In the genomic region with DNA sequence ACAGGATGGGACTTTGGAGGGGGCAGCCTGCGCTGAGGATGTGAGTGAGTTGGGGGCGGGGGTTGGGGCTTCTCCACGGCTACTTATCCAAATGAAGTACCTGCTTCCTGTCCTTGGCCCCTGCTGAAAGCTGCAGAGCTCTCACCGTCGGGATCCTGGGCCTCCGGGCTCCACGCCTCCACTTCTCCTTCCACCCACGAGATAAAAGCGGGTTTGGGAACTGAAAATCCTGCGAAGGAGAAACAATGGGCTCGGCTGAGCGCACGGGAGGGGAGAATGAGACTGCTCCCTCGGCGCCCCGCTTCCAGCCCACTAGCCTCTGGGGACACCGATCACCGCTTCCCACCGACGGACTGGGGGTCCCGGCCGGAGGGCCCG, we compare ENCODE assay signal across 9 cellular contexts. TPM values are rescaled to one million over a fixed set of nuclear protein-coding genes. Genes with fewer than 3 reads are reported as not detected.
DNase-seq lines count a peak whose midpoint lies in the region; ATAC-seq and TF ChIP-seq lines count a peak whose summit lies in the region.
"Had no signal": no experiment of that assay in that cellular context is flagged by ENCODE, and none has a peak within 500 bp of the region (broad histone marks: within the 10 kb centered on the region; RNA-seq: fewer than 3 reads in every experiment).

No MANE protein-coding gene starts in this region.

- ATAC-seq in GM18873 (IDR thresholded peaks at IDR 0.05; ENCODE audit: low FRiP score, unreplicated experiment) (peak; percentile 21), HG03457 (IDR thresholded peaks at IDR 0.05; ENCODE audit: unreplicated experiment) (peak; percentile 18)

- H3K4me3 Mint-ChIP-seq in activated CD4-positive, alpha-beta memory T cell treated with anti-CD3 and anti-CD28 coated beads, Interleukin-2, amount 10 ng/mL, durations not matched to agents 7 days and 5 days: peak overlapping the region; percentile 77

- 3% methylated on average over 21 of the region's 23 CpGs for WGBS in hepatocyte (ENCODE audit: low lambda C conversion rate, missing lambda C conversion rate)
- WGBS in spleen, 5 donors: 2 to 6% (median 3%) methylated on average over 10 to 23 of the region's 23 CpGs

- no peaks in the 10 kb centered on the region for H3K27me3 Mint-ChIP-seq in activated CD4-positive, alpha-beta memory T cell treated with anti-CD3 and anti-CD28 coated beads, Interleukin-2, amount 10 ng/mL, durations not matched to agents 7 days and 5 days

- DNase-seq in BE2C (no peak), hepatocyte (ENCODE audit: low spot score) (peak; percentile 21), spleen (no peak), NCI-H446 (lab: John Stamatoyannopoulos, UW) (no peak)
- DNase-seq in activated CD4-positive, alpha-beta memory T cell treated with anti-CD3 and anti-CD28 coated beads, Interleukin-2, amount 10 ng/mL, durations not matched to agents 7 days and 5 days: peak; percentile 22
- DNase-seq in effector CD8-positive, alpha-beta T cell (lab: John Stamatoyannopoulos, UW): no peak

- no peaks in the 10 kb centered on the region for H3K9me3 ChIP-seq in BE2C
- no peaks in the 10 kb centered on the region for H3K9me3 ChIP-seq in hepatocyte (ENCODE audit: low read depth)
- H3K9me3 ChIP-seq in spleen: no peaks in the 10 kb centered on the region

- intact Hi-C loops in spleen (cut with DNase I; ENCODE audit: low total_unique reads): no loop called here

- H3K4me1 ChIP-seq in BE2C (no peaks in the 10 kb centered on the region), hepatocyte (ENCODE audit: insufficient read depth) (peaks cover 7% of the 10 kb centered on the region), spleen (peaks cover 10 to 68% (median 37%) of the 10 kb centered on the region in 6 donors)

- H3K36me3 Mint-ChIP-seq in activated CD4-positive, alpha-beta memory T cell treated with anti-CD3 and anti-CD28 coated beads, Interleukin-2, amount 10 ng/mL, durations not matched to agents 7 days and 5 days (ENCODE audit: low read depth): peaks cover 41% of the 10 kb centered on the region

- H3K9me2 ChIP-seq in hepatocyte (replicated peaks; ENCODE audit: insufficient read depth): no peaks in the 10 kb centered on the region

- TF ChIP-seq CTCF in BE2C (IDR thresholded peaks at IDR 0.05; ENCODE audit: low read depth, low read length) (no peak), hepatocyte (IDR thresholded peaks at IDR 0.05; ENCODE audit: poor library complexity) (no peak), spleen (IDR thresholded peaks at IDR 0.05 in 8 of 11, conservative IDR thresholded peaks at IDR 0.05 in 3 of 11) (no peak)

- peaks cover 44% of the 10 kb centered on the region for H3K79me2 ChIP-seq in hepatocyte

- POLR2A ChIA-PET in activated CD4-positive, alpha-beta memory T cell treated with anti-CD3 and anti-CD28 coated beads, Interleukin-2, amount 10 ng/mL, durations not matched to agents 7 days and 5 days (lab: Charles Lee): interaction anchor here (0.7 to 5.8 kb wide), 15 partner anchors 13 to 202 kb away, joined by 3 to 88 read pairs (median 9); a partner anchor contains a TSS

- CTCF ChIA-PET in activated CD4-positive, alpha-beta memory T cell treated with anti-CD3 and anti-CD28 coated beads, Interleukin-2, amount 10 ng/mL, durations not matched to agents 7 days and 5 days (lab: Charles Lee): interaction anchor here (0.7 to 3.5 kb wide), 10 partner anchors 13 to 167 kb away, joined by 3 to 19 read pairs (median 7); a partner anchor contains a TSS

- peaks cover 36% of the 10 kb centered on the region for H3K4me1 Mint-ChIP-seq in activated CD4-positive, alpha-beta memory T cell treated with anti-CD3 and anti-CD28 coated beads, Interleukin-2, amount 10 ng/mL, durations not matched to agents 7 days and 5 days

- H3K27ac ChIP-seq in hepatocyte (peak overlapping the region; percentile 88), spleen (peak overlapping the region; percentile 85 to 93 (median 87))
- H3K27ac ChIP-seq: KMS-11 had no signal

- no peaks in the 10 kb centered on the region for H4K20me1 ChIP-seq in hepatocyte (ENCODE audit: insufficient read depth, poor library complexity, severe bottlenecking)

- H3K36me3 ChIP-seq in BE2C (peaks cover 41% of the 10 kb centered on the region), hepatocyte (replicated peaks; ENCODE audit: insufficient read depth, low read depth) (no peaks in the 10 kb centered on the region), spleen (peaks cover 0 to 40% (median 24%) of the 10 kb centered on the region in 6 donors)

- no peaks in the 10 kb centered on the region for H3K27me3 ChIP-seq in BE2C
- no peaks in the 10 kb centered on the region for H3K27me3 ChIP-seq in hepatocyte
- no peaks in the 10 kb centered on the region for H3K27me3 ChIP-seq in spleen (replicated peaks in 1 of 7)

- peak overlapping the region; percentile 88 for H3K4me2 ChIP-seq in hepatocyte
- H3K4me2 ChIP-seq: KMS-11 had no signal

- H3K27ac Mint-ChIP-seq in activated CD4-positive, alpha-beta memory T cell treated with anti-CD3 and anti-CD28 coated beads, Interleukin-2, amount 10 ng/mL, durations not matched to agents 7 days and 5 days: peak overlapping the region; percentile 61

- no peaks in the 10 kb centered on the region for H3K9me3 Mint-ChIP-seq in activated CD4-positive, alpha-beta memory T cell treated with anti-CD3 and anti-CD28 coated beads, Interleukin-2, amount 10 ng/mL, durations not matched to agents 7 days and 5 days

- peak overlapping the region; percentile 63 for H2AFZ ChIP-seq in hepatocyte

- H3K4me3 ChIP-seq in BE2C (ENCODE audit: low read depth, low read length): peak overlapping the region; percentile 95
- peak overlapping the region; percentile 50 for H3K4me3 ChIP-seq in hepatocyte
- H3K4me3 ChIP-seq in spleen: peak overlapping the region; percentile 64 to 82 (median 74)

- TF ChIP-seq POLR2A in spleen (IDR thresholded peaks at IDR 0.05): no peak

RNA-seq across cellular contexts. Expression of a gene that starts 0.5 kb away (rescaled TPM):
- 33.5 TPM for polyA plus RNA-seq in BE2C (2012; ENCODE audit: insufficient read depth, insufficient read length, low read depth)
- 10 to 100 TPM; 12.9 to 13.3 TPM for total RNA-seq in activated CD4-positive, alpha-beta memory T cell treated with anti-CD3 and anti-CD28 coated beads, Interleukin-2, amount 10 ng/mL, durations not matched to agents 7 days and 5 days
- total RNA-seq in hepatocyte (10.8 and 11.7 TPM in 2 replicates), spleen (10 to 100 TPM; 16.5 to 22.1 (median 18.6) TPM)
- polyA plus RNA-seq in hepatocyte (7.3 and 10.0 TPM in 2 replicates), spleen (1 to 10 TPM; 3.1 to 7.1 (median 3.5) TPM)

RNA-seq across cellular contexts. Expression of a gene that starts 13.5 kb away (rescaled TPM):
- polyA plus RNA-seq in BE2C (2012; ENCODE audit: insufficient read depth, insufficient read length, low read depth): 19.9 TPM
- total RNA-seq in activated CD4-positive, alpha-beta memory T cell treated with anti-CD3 and anti-CD28 coated beads, Interleukin-2, amount 10 ng/mL, durations not matched to agents 7 days and 5 days: 10 to 100 TPM; 19.2 to 22.8 TPM
- total RNA-seq in hepatocyte (7.1 and 9.8 TPM in 2 replicates), spleen (10 to 100 TPM; 10.7 to 26.3 (median 19.7) TPM)
- polyA plus RNA-seq in hepatocyte (21.0 and 21.3 TPM in 2 replicates), spleen (10 to 100 TPM; 27.5 to 43.5 (median 40.8) TPM)

RNA-seq across cellular contexts. Expression of a gene that starts 25.2 kb away (rescaled TPM):
- 26.6 TPM for polyA plus RNA-seq in BE2C (2012; ENCODE audit: insufficient read depth, insufficient read length, low read depth)
- total RNA-seq in activated CD4-positive, alpha-beta memory T cell treated with anti-CD3 and anti-CD28 coated beads, Interleukin-2, amount 10 ng/mL, durations not matched to agents 7 days and 5 days: 10 to 100 TPM in 1 of 2 experiments, 1 to 10 TPM in 1; 9.9 to 11.7 TPM
- total RNA-seq in hepatocyte (7.1 and 8.0 TPM in 2 replicates), spleen (10 to 100 TPM in 5 of 7 donors, 1 to 10 TPM in 2; 6.3 to 14.6 (median 11.4) TPM)
- polyA plus RNA-seq in hepatocyte (5.6 and 8.7 TPM in 2 replicates), spleen (1 to 10 TPM; 3.5 to 5.0 (median 3.7) TPM)

RNA-seq across cellular contexts. Expression of a gene that starts 26.8 kb away (rescaled TPM):
- polyA plus RNA-seq in BE2C (2012; ENCODE audit: insufficient read depth, insufficient read length, low read depth): 20.1 TPM
- 10 to 100 TPM; 16.0 to 16.8 TPM for total RNA-seq in activated CD4-positive, alpha-beta memory T cell treated with anti-CD3 and anti-CD28 coated beads, Interleukin-2, amount 10 ng/mL, durations not matched to agents 7 days and 5 days
- total RNA-seq in hepatocyte (9.8 and 13.8 TPM in 2 replicates), spleen (10 to 100 TPM; 11.6 to 18.6 (median 13.5) TPM)
- polyA plus RNA-seq in hepatocyte (12.1 and 12.5 TPM in 2 replicates), spleen (1 to 10 TPM; 3.4 to 7.4 (median 4.1) TPM)

RNA-seq across cellular contexts. Expression of a gene that starts 50.4 kb away (rescaled TPM):
- polyA plus RNA-seq in BE2C (2012; ENCODE audit: insufficient read depth, insufficient read length, low read depth): 6.4 TPM
- total RNA-seq in activated CD4-positive, alpha-beta memory T cell treated with anti-CD3 and anti-CD28 coated beads, Interleukin-2, amount 10 ng/mL, durations not matched to agents 7 days and 5 days: 10 to 100 TPM; 10.6 to 10.7 TPM
- total RNA-seq in hepatocyte: 11.1 and 13.4 TPM in 2 replicates
- polyA plus RNA-seq in hepatocyte: 9.9 and 10.5 TPM in 2 replicates
- total RNA-seq in spleen: 10 to 100 TPM in 6 of 7 donors, 1 to 10 TPM in 1; 7.7 to 16.1 (median 14.0) TPM
- 1 to 10 TPM; 5.9 to 8.3 (median 6.4) TPM for polyA plus RNA-seq in spleen

Comparison
In these comparisons a context has a peak if more than half of its experiments do, and no peak if none do; other contexts are left out.
1. DNase-seq: peak in activated CD4-positive, alpha-beta memory T cell treated with anti-CD3 and anti-CD28 coated beads, Interleukin-2, amount 10 ng/mL, durations not matched to agents 7 days and 5 days (single experiment) and hepatocyte (single experiment); none in BE2C (single experiment), spleen (single experiment), effector CD8-positive, alpha-beta T cell (single experiment) and NCI-H446 (0 of 2).
2. Peak in every context shown above with its lines, with median percentiles within 50 percentile points of each other: H3K4me3 ChIP-seq.